In the genomic region with DNA sequence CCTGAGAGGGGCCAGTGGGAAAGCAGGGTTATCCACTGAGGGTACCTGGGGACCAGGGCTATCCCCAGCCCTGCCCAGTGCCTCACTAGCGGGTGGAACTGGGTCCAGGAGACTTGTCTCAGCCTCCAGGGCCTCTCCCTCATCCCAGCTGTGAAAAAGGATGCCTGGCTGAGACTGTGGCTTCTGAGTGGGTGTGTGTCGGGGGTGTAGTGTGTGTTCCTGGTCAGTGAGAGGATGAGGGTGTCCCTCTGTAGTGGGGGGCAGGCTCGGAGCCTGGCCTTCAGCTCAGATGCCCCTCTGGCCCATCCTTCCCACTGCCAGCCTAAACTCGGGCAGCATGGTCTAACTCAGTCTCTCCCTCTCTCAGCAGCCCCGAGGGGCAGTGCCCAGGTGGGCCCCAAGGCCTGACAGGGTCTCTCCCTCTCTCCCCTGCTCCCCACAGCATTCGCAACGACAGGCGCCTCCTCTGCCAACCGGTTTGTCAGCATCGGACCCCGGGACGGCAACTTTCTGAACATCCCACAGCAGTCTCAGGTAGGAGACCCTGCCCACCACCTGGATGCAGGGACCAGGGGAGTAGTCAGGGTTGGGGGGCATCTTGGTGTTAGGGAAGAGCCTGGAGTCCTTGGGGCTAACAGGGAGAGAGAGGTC, we compare ENCODE assay signal across 21 cellular contexts. TPM values are rescaled to one million over a fixed set of nuclear protein-coding genes. Genes with fewer than 3 reads are reported as not detected.
DNase-seq lines count a peak whose midpoint lies in the region; ATAC-seq and TF ChIP-seq lines count a peak whose summit lies in the region.
"Had no signal": no experiment of that assay in that cellular context is flagged by ENCODE, and none has a peak within 500 bp of the region (broad histone marks: within the 10 kb centered on the region; RNA-seq: fewer than 3 reads in every experiment).

No MANE protein-coding gene starts in this region.

- no peak for TF ChIP-seq CTCF in heart left ventricle (IDR thresholded peaks at IDR 0.05)

- no peaks in the 10 kb centered on the region for H3K9me3 Mint-ChIP-seq in stimulated activated naive B cell treated with anti-CD40 and anti-IgM and Interleukin-4, amounts not matched to agents 10 μg/mL and 1 μg/mL and 100 μg/mL, for 72 hours
- H3K9me3 Mint-ChIP-seq in activated CD4-positive, alpha-beta memory T cell treated with anti-CD3 and anti-CD28 coated beads, Interleukin-2, amount 10 ng/mL, durations not matched to agents 7 days and 5 days, result no peaks in the 10 kb centered on the region
- no peaks in the 10 kb centered on the region for H3K9me3 Mint-ChIP-seq in stimulated activated memory B cell treated with anti-CD40 and anti-IgM and Interleukin-4, amounts not matched to agents 10 μg/mL and 1 μg/mL and 100 μg/mL, for 72 hours
- H3K9me3 Mint-ChIP-seq: activated naive CD4-positive, alpha-beta T cell treated with anti-CD3 and anti-CD28 coated beads, Interleukin-2, amount 50 U/mL, for 24 hours; CD8-positive, alpha-beta memory T cell; stimulated activated naive CD8-positive, alpha-beta T cell treated with anti-CD3 and anti-CD28 coated beads, Interleukin-15, amount 100 ng/mL, for 72 hours had no signal

- CTCF ChIA-PET in activated CD4-positive, alpha-beta memory T cell treated with anti-CD3 and anti-CD28 coated beads, Interleukin-2, amount 10 ng/mL, durations not matched to agents 7 days and 5 days (lab: Charles Lee), result interaction anchor here (1.9 kb wide), 1 partner anchor 113 kb away, joined by 9 read pairs; no protein-coding TSS in a partner anchor

- H3K36me3 ChIP-seq in heart left ventricle, result peaks cover 0 to 45% (median 19%) of the 10 kb centered on the region in 9 donors

- H3K4me3 Mint-ChIP-seq in stimulated activated naive B cell treated with anti-CD40 and anti-IgM and Interleukin-4, amounts not matched to agents 10 μg/mL and 1 μg/mL and 100 μg/mL, for 72 hours, result no peak overlapping the region
- no peak overlapping the region for H3K4me3 Mint-ChIP-seq in activated CD4-positive, alpha-beta memory T cell treated with anti-CD3 and anti-CD28 coated beads, Interleukin-2, amount 10 ng/mL, durations not matched to agents 7 days and 5 days
- H3K4me3 Mint-ChIP-seq in stimulated activated memory B cell treated with anti-CD40 and anti-IgM and Interleukin-4, amounts not matched to agents 10 μg/mL and 1 μg/mL and 100 μg/mL, for 72 hours, result no peak overlapping the region
- H3K4me3 Mint-ChIP-seq: activated naive CD4-positive, alpha-beta T cell treated with anti-CD3 and anti-CD28 coated beads, Interleukin-2, amount 50 U/mL, for 24 hours; CD8-positive, alpha-beta memory T cell; stimulated activated naive CD8-positive, alpha-beta T cell treated with anti-CD3 and anti-CD28 coated beads, Interleukin-15, amount 100 ng/mL, for 72 hours had no signal

- ATAC-seq in heart left ventricle (no peak), left cardiac atrium (no peak), GM18517 (IDR thresholded peaks at IDR 0.05; ENCODE audit: unreplicated experiment) (no peak)
- ATAC-seq in stimulated activated naive B cell treated with anti-CD40 and anti-IgM and Interleukin-4, amounts not matched to agents 10 μg/mL and 1 μg/mL and 100 μg/mL, for 72 hours (replicated peaks), result no peak
- ATAC-seq in stimulated activated memory B cell treated with anti-CD40 and anti-IgM and Interleukin-4, amounts not matched to agents 10 μg/mL and 1 μg/mL and 100 μg/mL, for 72 hours, result no peak
- ATAC-seq: left colon had no signal

- no peak for TF ChIP-seq POLR2A in heart left ventricle (IDR thresholded peaks at IDR 0.05)

- 86 to 91% (median 88%) methylated on average over 12 of the region's 12 CpGs for WGBS in heart left ventricle, 4 donors

- peak overlapping the region; percentile 12 to 93 (median 80) for H3K27ac ChIP-seq in heart left ventricle
- peak overlapping the region; percentile 92 for H3K27ac ChIP-seq in layer of hippocampus (ENCODE audit: low read depth, low read length)

- peaks cover 12 to 14% of the 10 kb centered on the region in 2 donors for H3K4me1 Mint-ChIP-seq in stimulated activated naive B cell treated with anti-CD40 and anti-IgM and Interleukin-4, amounts not matched to agents 10 μg/mL and 1 μg/mL and 100 μg/mL, for 72 hours
- peaks cover 10% of the 10 kb centered on the region for H3K4me1 Mint-ChIP-seq in activated CD4-positive, alpha-beta memory T cell treated with anti-CD3 and anti-CD28 coated beads, Interleukin-2, amount 10 ng/mL, durations not matched to agents 7 days and 5 days
- peaks cover 12% of the 10 kb centered on the region for H3K4me1 Mint-ChIP-seq in stimulated activated memory B cell treated with anti-CD40 and anti-IgM and Interleukin-4, amounts not matched to agents 10 μg/mL and 1 μg/mL and 100 μg/mL, for 72 hours

- H3K27me3 ChIP-seq in heart left ventricle (no peaks in the 10 kb centered on the region), layer of hippocampus (ENCODE audit: control insufficient read depth, insufficient read depth, low read length) (no peaks in the 10 kb centered on the region)

- H3K4me1 ChIP-seq in heart left ventricle, result peaks cover 0 to 78% (median 58%) of the 10 kb centered on the region in 12 donors

- intact Hi-C loops in heart left ventricle (cut with DNase I) (loop anchor here in 6 of 10 donors (2.0 to 10.0 kb wide), 5 partner anchors 21 to 205 kb away; a partner anchor contains a TSS), left cardiac atrium (cut with DNase I) (loop anchor here in 1 of 2 donors (10.0 kb wide), 1 partner anchor 175 kb away; no protein-coding TSS in a partner anchor)

- POLR2A ChIA-PET in activated CD4-positive, alpha-beta memory T cell treated with anti-CD3 and anti-CD28 coated beads, Interleukin-2, amount 10 ng/mL, durations not matched to agents 7 days and 5 days (lab: Charles Lee), result no interaction called here

- no peaks in the 10 kb centered on the region for H3K27me3 Mint-ChIP-seq in stimulated activated naive B cell treated with anti-CD40 and anti-IgM and Interleukin-4, amounts not matched to agents 10 μg/mL and 1 μg/mL and 100 μg/mL, for 72 hours
- H3K27me3 Mint-ChIP-seq in activated CD4-positive, alpha-beta memory T cell treated with anti-CD3 and anti-CD28 coated beads, Interleukin-2, amount 10 ng/mL, durations not matched to agents 7 days and 5 days, result peaks cover 15% of the 10 kb centered on the region
- H3K27me3 Mint-ChIP-seq in stimulated activated memory B cell treated with anti-CD40 and anti-IgM and Interleukin-4, amounts not matched to agents 10 μg/mL and 1 μg/mL and 100 μg/mL, for 72 hours, result peaks cover 8% of the 10 kb centered on the region

- H3K9me3 ChIP-seq in heart left ventricle, result no peaks in the 10 kb centered on the region
- H3K9me3 ChIP-seq: A549 had no signal

- H3K36me3 Mint-ChIP-seq in stimulated activated naive B cell treated with anti-CD40 and anti-IgM and Interleukin-4, amounts not matched to agents 10 μg/mL and 1 μg/mL and 100 μg/mL, for 72 hours, result no peaks in the 10 kb centered on the region
- no peaks in the 10 kb centered on the region for H3K36me3 Mint-ChIP-seq in activated CD4-positive, alpha-beta memory T cell treated with anti-CD3 and anti-CD28 coated beads, Interleukin-2, amount 10 ng/mL, durations not matched to agents 7 days and 5 days (ENCODE audit: low read depth)
- no peaks in the 10 kb centered on the region for H3K36me3 Mint-ChIP-seq in stimulated activated memory B cell treated with anti-CD40 and anti-IgM and Interleukin-4, amounts not matched to agents 10 μg/mL and 1 μg/mL and 100 μg/mL, for 72 hours
- H3K36me3 Mint-ChIP-seq: activated naive CD4-positive, alpha-beta T cell treated with anti-CD3 and anti-CD28 coated beads, Interleukin-2, amount 50 U/mL, for 24 hours; CD8-positive, alpha-beta memory T cell had no signal

- H3K27ac Mint-ChIP-seq in stimulated activated naive B cell treated with anti-CD40 and anti-IgM and Interleukin-4, amounts not matched to agents 10 μg/mL and 1 μg/mL and 100 μg/mL, for 72 hours, result peak overlapping the region; percentile 42
- H3K27ac Mint-ChIP-seq in activated CD4-positive, alpha-beta memory T cell treated with anti-CD3 and anti-CD28 coated beads, Interleukin-2, amount 10 ng/mL, durations not matched to agents 7 days and 5 days, result no peak overlapping the region
- no peak overlapping the region for H3K27ac Mint-ChIP-seq in stimulated activated memory B cell treated with anti-CD40 and anti-IgM and Interleukin-4, amounts not matched to agents 10 μg/mL and 1 μg/mL and 100 μg/mL, for 72 hours
- H3K27ac Mint-ChIP-seq: activated naive CD4-positive, alpha-beta T cell treated with anti-CD3 and anti-CD28 coated beads, Interleukin-2, amount 50 U/mL, for 24 hours had no signal

- H3K4me3 ChIP-seq in heart left ventricle, result no peak overlapping the region
- H3K4me3 ChIP-seq: A549 had no signal

- DNase-seq in heart left ventricle, result no peak
- no peak for DNase-seq in left cardiac atrium
- no peak for DNase-seq in stimulated activated naive B cell treated with anti-CD40 and anti-IgM and Interleukin-4, amounts not matched to agents 10 μg/mL and 1 μg/mL and 100 μg/mL, for 72 hours
- DNase-seq in activated CD4-positive, alpha-beta memory T cell treated with anti-CD3 and anti-CD28 coated beads, Interleukin-2, amount 10 ng/mL, durations not matched to agents 7 days and 5 days, result no peak
- DNase-seq in NCI-H146 treated with DMSO at 0.1 percent for 48 hours (lab: John Stamatoyannopoulos, UW; ENCODE audit: unreplicated experiment), result no peak
- DNase-seq: activated CD4-positive, alpha-beta T cell treated with anti-CD3 and anti-CD28 coated beads, Interleukin-2, amount 50 U/mL, for 4 hours; CD8-positive, alpha-beta memory T cell; effector CD8-positive, alpha-beta T cell; EL; KBM-7; left colon; NCI-H1092; NCI-H2107; NCI-H526 had no signal

RNA-seq across cellular contexts. Expression of a gene that starts 12.7 kb away (rescaled TPM):
- total RNA-seq in heart left ventricle (10 to 100 TPM in 3 of 9 donors, 1 to 10 TPM in 6; 5.2 to 19.1 (median 8.3) TPM), left cardiac atrium (1 to 10 TPM; 7.5 to 9.0 TPM)
- 1 to 10 TPM; 7.7 to 8.4 TPM for polyA plus RNA-seq in heart left ventricle
- 1 to 10 TPM; 5.7 to 6.2 TPM for total RNA-seq in activated CD4-positive, alpha-beta memory T cell treated with anti-CD3 and anti-CD28 coated beads, Interleukin-2, amount 10 ng/mL, durations not matched to agents 7 days and 5 days
- total RNA-seq: myocyte had no signal

RNA-seq across cellular contexts. Expression of a gene that starts 26.6 kb away (rescaled TPM):
- 10 to 100 TPM; 15.1 to 22.6 (median 16.2) TPM for total RNA-seq in heart left ventricle
- polyA plus RNA-seq in heart left ventricle, result 10 to 100 TPM; 26.4 to 32.4 TPM
- total RNA-seq in left cardiac atrium, result 10 to 100 TPM; 18.4 to 20.9 TPM
- total RNA-seq in activated CD4-positive, alpha-beta memory T cell treated with anti-CD3 and anti-CD28 coated beads, Interleukin-2, amount 10 ng/mL, durations not matched to agents 7 days and 5 days, result 10 to 100 TPM; 29.4 to 29.7 TPM

RNA-seq across cellular contexts. Expression of a gene that starts 28.1 kb away (rescaled TPM):
- total RNA-seq in heart left ventricle (10 to 100 TPM; 28.7 to 88.2 (median 41.8) TPM), left cardiac atrium (10 to 100 TPM; 34.9 to 47.8 TPM)
- polyA plus RNA-seq in heart left ventricle, result 10 to 100 TPM; 49.6 to 74.2 TPM
- total RNA-seq in activated CD4-positive, alpha-beta memory T cell treated with anti-CD3 and anti-CD28 coated beads, Interleukin-2, amount 10 ng/mL, durations not matched to agents 7 days and 5 days, result 10 to 100 TPM; 74.5 to 82.2 TPM
